In genomic region chr17:33848433-33848832, GRCh38 we compare ENCODE assay signal across 9 cellular contexts.
"Had no signal": no experiment of that assay in that cellular context is flagged by ENCODE, and none has a peak within 500 bp of the region (broad histone marks: within the 10 kb centered on the region; RNA-seq: fewer than 3 reads in every experiment).

No MANE protein-coding gene starts in this region.

- H3K4me1 ChIP-seq: HAP-1 had no signal

- H3K9me3 Mint-ChIP-seq: IgD-negative memory B cell had no signal

- H3K27me3 Mint-ChIP-seq: IgD-negative memory B cell had no signal

- ATAC-seq: HCT116 had no signal

- H3K4me1 Mint-ChIP-seq: IgD-negative memory B cell had no signal

- DNase-seq: GM23248, GOT3, H7, HFFc6, KG1 had no signal

- H3K4me3 Mint-ChIP-seq: HFFc6, IgD-negative memory B cell had no signal

- H2AFZ ChIP-seq: GM23248 had no signal

- H3K27ac ChIP-seq: GM23248, HL-60 had no signal

- H3K36me3 ChIP-seq: HAP-1 had no signal

- H3K36me3 Mint-ChIP-seq: IgD-negative memory B cell had no signal

- H3K27ac Mint-ChIP-seq: HFFc6, IgD-negative memory B cell had no signal

- H3K4me3 ChIP-seq: GM23248, HAP-1 had no signal

- H3K9me3 ChIP-seq: HAP-1 had no signal

- H3K9ac ChIP-seq: GM23248 had no signal
